ENCODE assay signal across 1 cellular context in genomic region chr17:46895171-46895570, GRCh38.
A peak's percentile ranks its signal among the peaks of the same experiment; 100 is the strongest.
TF ChIP-seq lines count a peak whose summit lies in the region.

No MANE protein-coding gene starts in this region.

TF ChIP-seq in HepG2, 621 proteins besides CTCF, POLR2A, EP300 and RAD21:
- TF ChIP-seq SMAD3 (CRISPR knock-in tag; IDR thresholded peaks at IDR 0.05) = no peak
- no peak for TF ChIP-seq RBM22 (optimal IDR thresholded peaks at IDR 0.05; ENCODE audit: low read length)
- TF ChIP-seq CEBPB (IDR thresholded peaks at IDR 0.05; ENCODE audit: borderline replicate concordance, low read depth, low read length) = no peak
- TF ChIP-seq RXRB (CRISPR knock-in tag; IDR thresholded peaks at IDR 0.05; ENCODE audit: borderline replicate concordance) = no peak
- TF ChIP-seq FOXO4 (CRISPR knock-in tag; conservative IDR thresholded peaks at IDR 0.05) = no peak
- TF ChIP-seq SP4 (CRISPR knock-in tag; IDR thresholded peaks at IDR 0.05) = no peak
- TF ChIP-seq SNAPC2 (CRISPR knock-in tag; IDR thresholded peaks at IDR 0.05) = no peak
- 0 out of 2 replicates have a peak, but pooled peaks have one; percentile 49 for TF ChIP-seq ZNF30 (CRISPR knock-in tag; IDR thresholded peaks at IDR 0.05)
- no peak for TF ChIP-seq ZNF124 (CRISPR knock-in tag; IDR thresholded peaks at IDR 0.05)
- TF ChIP-seq SRSF1 (optimal IDR thresholded peaks at IDR 0.05; ENCODE audit: low read depth, low read length) = no peak
- no peak for TF ChIP-seq ELF1 (CRISPR knock-in tag; IDR thresholded peaks at IDR 0.05)
- no peak for TF ChIP-seq KLF15 (CRISPR knock-in tag; IDR thresholded peaks at IDR 0.05; ENCODE audit: borderline replicate concordance)
- no peak for TF ChIP-seq ZNF564 (CRISPR knock-in tag; IDR thresholded peaks at IDR 0.05)
- TF ChIP-seq ZNF687 (CRISPR knock-in tag; IDR thresholded peaks at IDR 0.05) = 0 out of 2 replicates have a peak, but pooled peaks have one; percentile 6
- TF ChIP-seq CBFB (CRISPR knock-in tag; IDR thresholded peaks at IDR 0.05) = no peak
- peak; percentile 10; the same call in 1 of the 2 replicates for TF ChIP-seq ZFP91 (CRISPR knock-in tag; IDR thresholded peaks at IDR 0.05; ENCODE audit: borderline replicate concordance)
